In genomic region chr5:52854949-52855348, GRCh38 we compare ENCODE assay signal across 23 cellular contexts.
"Had no signal": no experiment of that assay in that cellular context is flagged by ENCODE, and none has a peak within 500 bp of the region (broad histone marks: within the 10 kb centered on the region; RNA-seq: fewer than 3 reads in every experiment).

No MANE protein-coding gene starts in this region.

- H3K9me3 Mint-ChIP-seq: activated CD4-positive, alpha-beta memory T cell treated with anti-CD3 and anti-CD28 coated beads for 36 hours; activated CD4-positive, alpha-beta T cell treated with anti-CD3 and anti-CD28 coated beads, Interleukin-2, amount 10 ng/mL, durations not matched to agents 7 days and 5 days; activated naive CD8-positive, alpha-beta T cell treated with anti-CD3 and anti-CD28 coated beads, Interleukin-2, amount 10 ng/mL, durations not matched to agents 7 days and 5 days had no signal

- H3K36me3 Mint-ChIP-seq: activated CD4-positive, alpha-beta memory T cell treated with anti-CD3 and anti-CD28 coated beads for 36 hours; activated naive CD8-positive, alpha-beta T cell treated with anti-CD3 and anti-CD28 coated beads, Interleukin-2, amount 10 ng/mL, durations not matched to agents 7 days and 5 days had no signal

- H3K36me3 ChIP-seq: SJCRH30 had no signal

- H3K4me3 Mint-ChIP-seq: activated CD4-positive, alpha-beta memory T cell treated with anti-CD3 and anti-CD28 coated beads for 36 hours; activated CD4-positive, alpha-beta T cell treated with anti-CD3 and anti-CD28 coated beads, Interleukin-2, amount 10 ng/mL, durations not matched to agents 7 days and 5 days; activated naive CD8-positive, alpha-beta T cell treated with anti-CD3 and anti-CD28 coated beads, Interleukin-2, amount 10 ng/mL, durations not matched to agents 7 days and 5 days had no signal

- H3K9me3 ChIP-seq: adrenal gland, Peyer's patch, SJCRH30, SK-N-SH had no signal

- H3K4me3 ChIP-seq: adrenal gland, K562, Peyer's patch, SJCRH30 had no signal

- H3K27ac Mint-ChIP-seq: activated CD4-positive, alpha-beta memory T cell treated with anti-CD3 and anti-CD28 coated beads for 36 hours; activated CD4-positive, alpha-beta T cell treated with anti-CD3 and anti-CD28 coated beads, Interleukin-2, amount 10 ng/mL, durations not matched to agents 7 days and 5 days; activated naive CD8-positive, alpha-beta T cell treated with anti-CD3 and anti-CD28 coated beads, Interleukin-2, amount 10 ng/mL, durations not matched to agents 7 days and 5 days had no signal

- H3K27me3 Mint-ChIP-seq: activated CD4-positive, alpha-beta memory T cell treated with anti-CD3 and anti-CD28 coated beads for 36 hours; activated CD4-positive, alpha-beta T cell treated with anti-CD3 and anti-CD28 coated beads, Interleukin-2, amount 10 ng/mL, durations not matched to agents 7 days and 5 days; activated naive CD8-positive, alpha-beta T cell treated with anti-CD3 and anti-CD28 coated beads, Interleukin-2, amount 10 ng/mL, durations not matched to agents 7 days and 5 days had no signal

- H3K9ac ChIP-seq: SK-N-SH had no signal

- ATAC-seq: K562 had no signal

- DNase-seq: activated CD4-positive, alpha-beta memory T cell treated with anti-CD3 and anti-CD28 coated beads for 36 hours; activated CD4-positive, alpha-beta T cell treated with anti-CD3 and anti-CD28 coated beads, Interleukin-2, amount 10 ng/mL, durations not matched to agents 7 days and 5 days; activated CD4-positive, CD25-positive, alpha-beta regulatory T cell; activated naive CD4-positive, alpha-beta T cell treated with anti-CD3 and anti-CD28 coated beads, Interleukin-2, amount 50 U/mL, for 16 hours; activated naive CD8-positive, alpha-beta T cell treated with anti-CD3 and anti-CD28 coated beads, Interleukin-2, amount 10 ng/mL, durations not matched to agents 7 days and 5 days; adrenal gland; anterior cingulate cortex; Karpas-422; MM.1S; NCI-H1105; NCI-H1436 treated with DMSO at 0.1 percent for 48 hours; NCI-H187; NCI-H2081; NCI-H446; NCI-H524; Peyer's patch; Right ventricle myocardium superior; SJCRH30; SK-N-SH; T-helper 1 cell had no signal

- H3K27ac ChIP-seq: adrenal gland, Peyer's patch, RWPE1, SJCRH30, VCaP had no signal

- H3K27me3 ChIP-seq: adrenal gland, Peyer's patch, SJCRH30 had no signal
